22 cellular contexts compared by ENCODE assay signal in the genomic region with DNA sequence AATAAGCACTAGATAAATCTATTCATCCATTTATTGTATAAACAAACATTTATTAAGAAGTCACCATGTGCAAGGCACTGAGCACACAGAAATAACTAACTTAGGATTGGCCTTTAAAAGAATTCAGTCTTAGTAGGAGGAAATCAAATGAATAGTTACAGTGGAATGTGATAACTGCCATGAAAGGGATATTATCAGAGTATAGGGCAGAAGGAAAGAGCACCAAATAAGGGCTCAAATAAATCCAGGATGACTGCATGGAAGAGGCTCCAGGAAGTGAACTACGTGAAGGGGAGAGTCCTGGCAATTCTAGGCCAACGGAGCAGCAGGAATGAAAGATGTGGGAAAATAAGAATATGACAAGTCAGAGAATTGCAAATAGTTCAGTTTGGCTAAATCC.
DNase-seq lines count a peak whose midpoint lies in the region; ATAC-seq, FAIRE-seq and TF ChIP-seq lines count a peak whose summit lies in the region.
"Had no signal": no experiment of that assay in that cellular context is flagged by ENCODE, and none has a peak within 500 bp of the region (broad histone marks: within the 10 kb centered on the region; RNA-seq: fewer than 3 reads in every experiment).

No MANE protein-coding gene starts in this region.

- H3K36me3 Mint-ChIP-seq in HFFc6 (ENCODE audit: low read depth) = peaks cover 25% of the 10 kb centered on the region

- TF ChIP-seq POLR2A in A549 (IDR thresholded peaks at IDR 0.05; ENCODE audit: low read length) (no peak), prostate gland (IDR thresholded peaks at IDR 0.05) (no peak)

- peaks cover 2% of the 10 kb centered on the region; the same call in 1 of the 2 replicates for H3K27me3 Mint-ChIP-seq in HFFc6 (ENCODE audit: insufficient read depth)

- POLR2A ChIA-PET in A549 (lab: Yijun Ruan, JAX) = no interaction called here

- TF ChIP-seq RAD21 in A549 (conservative IDR thresholded peaks at IDR 0.05 in 1 of 2, IDR thresholded peaks at IDR 0.05 in 1 of 2) = no peak

- no peak for TF ChIP-seq CTCF in A549 (IDR thresholded peaks at IDR 0.05)
- no peak for TF ChIP-seq CTCF in HFFc6 (IDR thresholded peaks at IDR 0.05)
- no peak for TF ChIP-seq CTCF in prostate gland (IDR thresholded peaks at IDR 0.05)

- DNase-seq in A549 (ENCODE audit: low read depth in 1 of 2, low spot score in 1 of 2) (peak in 1 of 2 experiments; percentile 25), HFFc6 (no peak), amniotic epithelial cell (ENCODE audit: low read depth) (peak; percentile 23), iris pigment epithelial cell (ENCODE audit: low read depth) (peak; percentile 25), DMS53 treated with DMSO at 0.1 percent for 48 hours (lab: John Stamatoyannopoulos, UW; ENCODE audit: unreplicated experiment) (no peak), prostate gland (ENCODE audit: low spot score) (no peak)
- DNase-seq: BE2C, DMS79, KBM-7, NCI-H1092, NCI-H146, NCI-H2029, NCI-H345, NCI-H524 treated with DMSO at 0.1 percent for 48 hours, NCI-H82 had no signal

- H3K9me3 Mint-ChIP-seq in HFFc6 = peaks cover 4% of the 10 kb centered on the region; the same call in 1 of the 2 replicates

- intact Hi-C loops in prostate gland (cut with DNase I) = no loop called here

- H3K4me3 ChIP-seq in A549 = no peak overlapping the region
- no peak overlapping the region for H3K4me3 ChIP-seq in prostate gland

- no peak for TF ChIP-seq EP300 in A549 (IDR thresholded peaks at IDR 0.05)

- H3K4me3 Mint-ChIP-seq in HFFc6 = no peak overlapping the region

- WGBS in A549 (ENCODE audit: missing lambda C conversion rate) = 64% methylated on average over 2 of the region's 2 CpGs
- WGBS in prostate gland = 93% methylated on average over 2 of the region's 2 CpGs

- H3K27me3 ChIP-seq in prostate gland (replicated peaks; ENCODE audit: insufficient read depth) = no peaks in the 10 kb centered on the region
- H3K27me3 ChIP-seq: BE2C had no signal

- CTCF ChIA-PET in A549 (lab: Yijun Ruan, JAX) = interaction anchor here (0.6 to 1.5 kb wide), 2 partner anchors 12 to 1138 kb away, joined by 3 read pairs; no protein-coding TSS in a partner anchor

- ATAC-seq in A549 = peak in 1 of 2 experiments; percentile 40; a peak in 2 of 6 replicates
- no peak for ATAC-seq in esophagus mucosa
- no peak for ATAC-seq in GM18858 (IDR thresholded peaks at IDR 0.05; ENCODE audit: unreplicated experiment)
- ATAC-seq: HepG2, Panc1 had no signal

- H3K9me3 ChIP-seq in A549 (peaks cover 7% of the 10 kb centered on the region; the same call in 1 of the 3 replicates), prostate gland (no peaks in the 10 kb centered on the region)
- H3K9me3 ChIP-seq: BE2C had no signal

- H3K27ac Mint-ChIP-seq in HFFc6 = peak overlapping the region; percentile 45; the same call in 1 of the 2 replicates

- H3K4me1 Mint-ChIP-seq in HFFc6 (ENCODE audit: low read depth) = peaks cover 21% of the 10 kb centered on the region

- FAIRE-seq in A549 (lab: Jason Lieb, UNC) = no peak
- FAIRE-seq: A204.1, GM12891, GM19239, HepG2 had no signal

- no peak overlapping the region for H3K27ac ChIP-seq in A549
- no peak overlapping the region for H3K27ac ChIP-seq in prostate gland

- H3K4me2 ChIP-seq in A549 = no peak overlapping the region

- H3K4me1 ChIP-seq in A549 (0 out of 3 replicates have a peak, but pooled peaks cover 3% of the 10 kb centered on the region), prostate gland (replicated peaks) (no peaks in the 10 kb centered on the region)
- H3K4me1 ChIP-seq: BE2C had no signal

- no peaks in the 10 kb centered on the region for H3K36me3 ChIP-seq in prostate gland
- H3K36me3 ChIP-seq: BE2C had no signal

TF ChIP-seq in A549, 52 proteins besides CTCF, POLR2A, EP300 and RAD21:
- TF ChIP-seq, protein P1, sequence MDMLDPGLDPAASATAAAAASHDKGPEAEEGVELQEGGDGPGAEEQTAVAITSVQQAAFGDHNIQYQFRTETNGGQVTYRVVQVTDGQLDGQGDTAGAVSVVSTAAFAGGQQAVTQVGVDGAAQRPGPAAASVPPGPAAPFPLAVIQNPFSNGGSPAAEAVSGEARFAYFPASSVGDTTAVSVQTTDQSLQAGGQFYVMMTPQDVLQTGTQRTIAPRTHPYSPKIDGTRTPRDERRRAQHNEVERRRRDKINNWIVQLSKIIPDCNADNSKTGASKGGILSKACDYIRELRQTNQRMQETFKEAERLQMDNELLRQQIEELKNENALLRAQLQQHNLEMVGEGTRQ (IDR thresholded peaks at IDR 0.05) = no peak
- peak; percentile 78 for TF ChIP-seq ZFP36 (IDR thresholded peaks at IDR 0.05; ENCODE audit: borderline replicate concordance, partially characterized antibody)

Comparison
In these comparisons a context has a peak if more than half of its experiments do, and no peak if none do; other contexts are left out.
1. DNase-seq: peak in amniotic epithelial cell (single experiment) and iris pigment epithelial cell (single experiment); none in HFFc6 (single experiment), DMS53 treated with DMSO at 0.1 percent for 48 hours (single experiment) and prostate gland (single experiment).